Comparison of ENCODE assay signal across 1 cellular context in genomic region chr12:1805441-1806081, GRCh38.
TF ChIP-seq lines count a peak whose summit lies in the region.

No MANE protein-coding gene starts in this region.

TF ChIP-seq in IMR-90, 13 proteins besides CTCF, POLR2A, EP300 and RAD21 (continued from another document):
- no peak for TF ChIP-seq MAZ (IDR thresholded peaks at IDR 0.05; ENCODE audit: borderline replicate concordance, low read depth, low read length)
- TF ChIP-seq MXI1 (IDR thresholded peaks at IDR 0.05; ENCODE audit: borderline replicate concordance, low read depth, low read length) = no peak
- no peak for TF ChIP-seq FOS (IDR thresholded peaks at IDR 0.05; ENCODE audit: low read depth, low read length)
- TF ChIP-seq RCOR1 (IDR thresholded peaks at IDR 0.05; ENCODE audit: insufficient replicate concordance, low read length) = no peak
- TF ChIP-seq SMC3 (IDR thresholded peaks at IDR 0.05; ENCODE audit: low read depth, low read length) = no peak
- TF ChIP-seq CEBPB (IDR thresholded peaks at IDR 0.05; ENCODE audit: low read depth, low read length) = no peak
- no peak for TF ChIP-seq ELK1 (IDR thresholded peaks at IDR 0.05; ENCODE audit: borderline replicate concordance, low read depth, low read length)
- no peak for TF ChIP-seq BHLHE40 (IDR thresholded peaks at IDR 0.05; ENCODE audit: low read depth, low read length)
- no peak for TF ChIP-seq CHD1 (IDR thresholded peaks at IDR 0.05; ENCODE audit: low read depth, low read length)
- no peak for TF ChIP-seq MAFK (IDR thresholded peaks at IDR 0.05; ENCODE audit: low read depth, low read length)
- no peak for TF ChIP-seq RFX5 (IDR thresholded peaks at IDR 0.05; ENCODE audit: low read depth, low read length)
- no peak for TF ChIP-seq NFE2L2 (IDR thresholded peaks at IDR 0.05; ENCODE audit: low read depth, low read length)
